9 cellular contexts compared by ENCODE assay signal in the genomic region with DNA sequence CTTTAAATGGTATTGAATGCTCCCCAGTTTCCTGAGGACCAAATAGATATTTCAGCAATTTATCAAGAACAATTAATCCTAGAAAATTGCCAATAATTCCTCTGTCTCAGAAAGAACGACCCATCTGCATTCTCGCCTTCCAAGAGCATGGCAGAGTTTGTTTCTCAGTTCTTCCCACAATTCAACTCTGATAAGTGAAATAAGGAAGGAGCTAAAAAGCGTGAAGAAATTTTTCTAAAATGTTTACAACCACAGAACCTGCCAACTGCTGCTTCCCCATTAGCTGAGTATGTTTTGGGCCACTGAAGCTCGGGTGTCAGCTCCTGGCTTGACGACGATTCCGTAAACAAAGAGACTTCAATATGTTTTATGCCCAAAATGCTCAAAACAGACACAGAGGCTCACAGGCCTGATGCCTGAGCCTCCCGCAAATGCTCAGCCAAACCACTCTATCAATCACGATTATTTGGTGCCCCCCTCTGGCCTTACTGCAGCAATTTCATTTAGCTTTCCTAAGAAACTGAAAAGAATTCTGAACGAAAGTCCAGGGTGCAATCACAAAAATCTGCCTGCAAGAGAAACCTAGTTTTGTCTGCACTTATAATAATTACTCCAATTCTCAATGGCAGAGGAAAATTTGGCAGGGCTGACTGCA.
DNase-seq lines count a peak whose midpoint lies in the region; ATAC-seq lines count a peak whose summit lies in the region.
"Had no signal": no experiment of that assay in that cellular context is flagged by ENCODE, and none has a peak within 500 bp of the region (broad histone marks: within the 10 kb centered on the region; RNA-seq: fewer than 3 reads in every experiment).

No MANE protein-coding gene starts in this region.

- H3K36me3 ChIP-seq in H7 (replicated peaks; ENCODE audit: control insufficient read depth, insufficient read depth, low read length): no peaks in the 10 kb centered on the region

- DNase-seq in COLO829 (ENCODE audit: low spot score): peak; percentile 86
- peak; percentile 69 for DNase-seq in H7
- peak; percentile 30 for DNase-seq in NCI-H748 treated with DMSO at 0.1 percent for 48 hours (lab: John Stamatoyannopoulos, UW)
- DNase-seq in T47D (ENCODE audit: low read depth in 1 of 2, low spot score in 1 of 2): peak; percentile 18 to 60
- peak; percentile 49 for DNase-seq in kidney tubule cell (ENCODE audit: low spot score)
- no peak for DNase-seq in activated CD8-positive, alpha-beta memory T cell treated with anti-CD3 and anti-CD28 coated beads, Interleukin-2, amount 10 ng/mL, durations not matched to agents 7 days and 5 days

- H3K4me3 ChIP-seq in H7 (ENCODE audit: insufficient read depth, low read depth, low read length): no peak overlapping the region

- no peak overlapping the region for H3K27ac Mint-ChIP-seq in activated CD8-positive, alpha-beta memory T cell treated with anti-CD3 and anti-CD28 coated beads, Interleukin-2, amount 10 ng/mL, durations not matched to agents 7 days and 5 days
- H3K27ac Mint-ChIP-seq: T-helper 1 cell treated with Interleukin-12 subunit alpha and Interleukin-12 subunit beta and Interleukin-4 antibody, amounts not matched to agents 30 μg/mL and 1 μg/mL, for 36 hours had no signal

- in situ Hi-C loops in T47D (cut with HindIII; ENCODE audit: low pct_unique_long_range_greater_than_20kb, low sequenced_read_pairs): no loop called here

- no peaks in the 10 kb centered on the region for H3K4me1 Mint-ChIP-seq in activated CD8-positive, alpha-beta memory T cell treated with anti-CD3 and anti-CD28 coated beads, Interleukin-2, amount 10 ng/mL, durations not matched to agents 7 days and 5 days

- no peak for ATAC-seq in activated CD8-positive, alpha-beta memory T cell treated with anti-CD3 and anti-CD28 coated beads, Interleukin-2, amount 10 ng/mL, durations not matched to agents 7 days and 5 days
- ATAC-seq in HG02970 (IDR thresholded peaks at IDR 0.05; ENCODE audit: low FRiP score, unreplicated experiment): no peak
- ATAC-seq in GM19467 (IDR thresholded peaks at IDR 0.05; ENCODE audit: unreplicated experiment): no peak

- H3K9me3 Mint-ChIP-seq in activated CD8-positive, alpha-beta memory T cell treated with anti-CD3 and anti-CD28 coated beads, Interleukin-2, amount 10 ng/mL, durations not matched to agents 7 days and 5 days (ENCODE audit: low read depth): no peaks in the 10 kb centered on the region
- H3K9me3 Mint-ChIP-seq: T-helper 1 cell treated with Interleukin-12 subunit alpha and Interleukin-12 subunit beta and Interleukin-4 antibody, amounts not matched to agents 30 μg/mL and 1 μg/mL, for 36 hours had no signal

- H3K4me3 Mint-ChIP-seq in activated CD8-positive, alpha-beta memory T cell treated with anti-CD3 and anti-CD28 coated beads, Interleukin-2, amount 10 ng/mL, durations not matched to agents 7 days and 5 days: no peak overlapping the region
- H3K4me3 Mint-ChIP-seq: T-helper 1 cell treated with Interleukin-12 subunit alpha and Interleukin-12 subunit beta and Interleukin-4 antibody, amounts not matched to agents 30 μg/mL and 1 μg/mL, for 36 hours had no signal

- H3K36me3 Mint-ChIP-seq in activated CD8-positive, alpha-beta memory T cell treated with anti-CD3 and anti-CD28 coated beads, Interleukin-2, amount 10 ng/mL, durations not matched to agents 7 days and 5 days: no peaks in the 10 kb centered on the region

- H3K27me3 Mint-ChIP-seq in activated CD8-positive, alpha-beta memory T cell treated with anti-CD3 and anti-CD28 coated beads, Interleukin-2, amount 10 ng/mL, durations not matched to agents 7 days and 5 days: peaks cover 8% of the 10 kb centered on the region

- H3K27me3 ChIP-seq in H7 (ENCODE audit: control insufficient read depth, insufficient read depth, low read length): no peaks in the 10 kb centered on the region

- CTCF ChIA-PET in activated CD8-positive, alpha-beta memory T cell treated with anti-CD3 and anti-CD28 coated beads, Interleukin-2, amount 10 ng/mL, durations not matched to agents 7 days and 5 days (lab: Charles Lee): interaction anchor here (0.8 to 1.8 kb wide), 3 partner anchors 8 to 16 kb away, joined by 3 to 4 read pairs (median 3); no protein-coding TSS in a partner anchor
